ENCODE assay signal across 18 cellular contexts in the genomic region with DNA sequence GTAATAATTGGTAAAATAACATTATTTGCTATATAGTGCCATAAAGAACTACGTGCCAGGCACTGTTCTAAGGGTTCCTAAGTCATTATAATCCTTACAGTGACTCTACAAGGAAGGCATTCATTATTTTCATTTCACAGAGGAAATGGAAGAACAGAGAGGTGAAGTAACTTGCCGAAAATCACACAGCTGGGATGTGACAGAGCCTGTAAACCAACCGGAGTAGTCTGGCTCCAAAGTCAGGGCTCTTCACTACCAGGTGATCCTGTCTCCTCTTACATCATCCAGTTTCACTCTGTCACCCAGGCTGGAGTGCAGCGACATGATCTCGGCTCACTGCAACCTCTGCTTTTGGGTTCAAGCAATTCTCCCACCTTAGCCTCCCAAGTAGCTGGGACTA.
"Had no signal": no experiment of that assay in that cellular context is flagged by ENCODE, and none has a peak within 500 bp of the region (broad histone marks: within the 10 kb centered on the region; RNA-seq: fewer than 3 reads in every experiment).

No MANE protein-coding gene starts in this region.

- H3K27ac ChIP-seq: brain microvascular endothelial cell, cardiac muscle cell had no signal

- H3K27me3 ChIP-seq: brain microvascular endothelial cell, cardiac muscle cell had no signal

- ATAC-seq: activated CD4-positive, CD25-positive, alpha-beta regulatory T cell treated with anti-CD3 and anti-CD28 coated beads, Interleukin-2, amount 50 U/mL, for 24 hours; activated CD8-positive, alpha-beta T cell treated with anti-CD3 and anti-CD28 coated beads for 36 hours; activated T-cell treated with anti-CD3 and anti-CD28 coated beads, Interleukin-2, amount 50 U/mL, for 72 hours; PC-3 had no signal

- H3K36me3 ChIP-seq: brain microvascular endothelial cell, cardiac muscle cell had no signal

- FAIRE-seq: RCC 7860 had no signal

- DNase-seq: activated CD4-positive, alpha-beta T cell treated with anti-CD3 and anti-CD28 coated beads for 4 hours; activated CD8-positive, alpha-beta memory T cell treated with anti-CD3 and anti-CD28 coated beads, Interleukin-2, amount 50 U/mL, for 4 hours; activated CD8-positive, alpha-beta T cell treated with anti-CD3 and anti-CD28 coated beads for 36 hours; activated gamma-delta T cell treated with Interleukin-2 at 50 U/mL for 16 hours; activated naive CD4-positive, alpha-beta T cell treated with anti-CD3 and anti-CD28 coated beads, Interleukin-2, amount 10 ng/mL, durations not matched to agents 7 days and 5 days; activated naive CD8-positive, alpha-beta T cell treated with anti-CD3 and anti-CD28 coated beads for 36 hours; activated T-cell treated with anti-CD3 and anti-CD28 coated beads, Interleukin-2, amount 50 U/mL, for 72 hours; brain microvascular endothelial cell; Kasumi-1; NCI-H1105 treated with DMSO at 0.1 percent for 48 hours; NCI-H146; NCI-H187 treated with DMSO at 0.1 percent for 48 hours; NCI-H2081 treated with DMSO at 0.1 percent for 48 hours; PC-3; SHP77 treated with DMSO at 0.1 percent for 48 hours had no signal

- H3K4me3 ChIP-seq: cardiac muscle cell had no signal
